18 cellular contexts compared by ENCODE assay signal in genomic region chr21:44957047-44957831, GRCh38. TPM values are rescaled to one million over a fixed set of nuclear protein-coding genes. Genes with fewer than 3 reads are reported as not detected.
A peak's percentile ranks its signal among the peaks of the same experiment; 100 is the strongest.
DNase-seq lines count a peak whose midpoint lies in the region; ATAC-seq and TF ChIP-seq lines count a peak whose summit lies in the region.
"Had no signal": no experiment of that assay in that cellular context is flagged by ENCODE, and none has a peak within 500 bp of the region (broad histone marks: within the 10 kb centered on the region; RNA-seq: fewer than 3 reads in every experiment).

No MANE protein-coding gene starts in this region.

- H4K5ac ChIP-seq in IMR-90 (ENCODE audit: low read depth, low read length), result no peak overlapping the region

- intact Hi-C loops in IMR-90 (cut with micrococcal nuclease) (no loop called here), right cardiac atrium (cut with DNase I) (loop anchor here in 1 of 4 donors (10.0 kb wide), 1 partner anchor 58 kb away; no protein-coding TSS in a partner anchor), stomach (cut with DNase I; ENCODE audit: low total_unique reads) (no loop called here), Caco-2 (cut with micrococcal nuclease; ENCODE audit: unreplicated experiment) (no loop called here)

- CTCF ChIA-PET in IMR-90 (lab: Yijun Ruan, JAX) (interaction anchor here (1.1 kb wide), 1 partner anchor 171 kb away, joined by 3 read pairs; no protein-coding TSS in a partner anchor), Caco-2 (lab: Charles Lee) (interaction anchor here (0.6 kb wide), 1 partner anchor 247 kb away, joined by 7 read pairs; no protein-coding TSS in a partner anchor)

- H3K9me3 Mint-ChIP-seq in brain, result no peaks in the 10 kb centered on the region
- no peaks in the 10 kb centered on the region for H3K9me3 Mint-ChIP-seq in Caco-2 (ENCODE audit: unreplicated experiment)

- H3K4me3 ChIP-seq in IMR-90 (ENCODE audit: insufficient read depth, low read depth, low read length), result no peak overlapping the region
- no peak overlapping the region for H3K4me3 ChIP-seq in right cardiac atrium (ENCODE audit: low read length)
- H3K4me3 ChIP-seq in stomach, result no peak overlapping the region
- H3K4me3 ChIP-seq in Caco-2 (ENCODE audit: low read depth, low read length), result no peak overlapping the region
- H3K4me3 ChIP-seq: mucosa of descending colon, ovary had no signal

- H4K8ac ChIP-seq in IMR-90 (ENCODE audit: low read depth in 2 of 2, low read length in 2 of 2), result no peak overlapping the region

- POLR2A ChIA-PET in IMR-90 (lab: Charles Lee; ENCODE audit: unreplicated experiment) (no interaction called here), Caco-2 (lab: Charles Lee) (no interaction called here)

- no peak overlapping the region for H2BK20ac ChIP-seq in IMR-90 (ENCODE audit: low read depth, low read length)

- peaks cover 10% of the 10 kb centered on the region for H4K20me1 ChIP-seq in IMR-90 (ENCODE audit: insufficient read depth, low read length)

- no peak overlapping the region for H2AK9ac ChIP-seq in IMR-90 (replicated peaks; ENCODE audit: low read depth, low read length, poor library complexity)

- H3K4ac ChIP-seq in IMR-90 (ENCODE audit: low read depth, low read length), result peak overlapping the region; percentile 24

- H2AFZ ChIP-seq in IMR-90 (replicated peaks; ENCODE audit: low read length, poor library complexity), result no peak overlapping the region

- in situ Hi-C loops in IMR-90 (cut with MboI; ENCODE audit: low sequenced_read_pairs), result no loop called here

- TF ChIP-seq EP300 in stomach (IDR thresholded peaks at IDR 0.05), result no peak

- 0 out of 2 replicates have a peak overlapping the region, but pooled peaks have one; percentile 19 for H2BK120ac ChIP-seq in IMR-90 (ENCODE audit: low read depth, low read length)

- H3K56ac ChIP-seq in IMR-90 (ENCODE audit: extremely low read depth, insufficient read depth, low read length), result no peak overlapping the region

- no peaks in the 10 kb centered on the region for H3K9me3 ChIP-seq in IMR-90 (ENCODE audit: control insufficient read depth, insufficient read depth, low read length)
- no peaks in the 10 kb centered on the region for H3K9me3 ChIP-seq in right cardiac atrium (ENCODE audit: control insufficient read depth, low read length)
- no peaks in the 10 kb centered on the region for H3K9me3 ChIP-seq in stomach
- no peaks in the 10 kb centered on the region for H3K9me3 ChIP-seq in Caco-2
- H3K9me3 ChIP-seq: mucosa of descending colon, ovary had no signal

- H3K4me2 ChIP-seq in IMR-90 (ENCODE audit: low read depth, low read length), result no peak overlapping the region

- dilution Hi-C loops in IMR-90 (cut with HindIII; ENCODE audit: low sequenced_read_pairs, unreplicated experiment), result no loop called here

- peaks cover 29 to 75% of the 10 kb centered on the region in 2 experiments for H3K79me1 ChIP-seq in IMR-90 (ENCODE audit: low read depth in 1 of 2, low read length in 2 of 2)

- no peak for TF ChIP-seq CTCF in IMR-90 (conservative IDR thresholded peaks at IDR 0.05; ENCODE audit: low read depth, low read length)
- no peak for TF ChIP-seq CTCF in brain (conservative IDR thresholded peaks at IDR 0.05)
- no peak for TF ChIP-seq CTCF in stomach (IDR thresholded peaks at IDR 0.05)
- TF ChIP-seq CTCF in Caco-2 (IDR thresholded peaks at IDR 0.05; ENCODE audit: insufficient read depth in 1 of 2, low read depth in 1 of 2, low read length in 1 of 2, severe bottlenecking in 1 of 2, unreplicated experiment in 1 of 2), result no peak

- no peak for TF ChIP-seq RAD21 in IMR-90 (IDR thresholded peaks at IDR 0.05; ENCODE audit: low read length)

- H3K36me3 ChIP-seq in IMR-90 (ENCODE audit: control insufficient read depth, insufficient read depth, low read length) (peaks cover 34% of the 10 kb centered on the region), stomach (peaks cover 9 to 79% (median 63%) of the 10 kb centered on the region in 4 donors), Caco-2 (ENCODE audit: control insufficient read depth, insufficient read depth, low read length) (no peaks in the 10 kb centered on the region; the same call in 1 of the 2 replicates)
- H3K36me3 ChIP-seq: ovary had no signal

- H3K27me3 Mint-ChIP-seq in brain, result peaks cover 8% of the 10 kb centered on the region
- H3K27me3 Mint-ChIP-seq in Caco-2 (ENCODE audit: insufficient read depth, unreplicated experiment), result no peaks in the 10 kb centered on the region

- H3K9ac ChIP-seq in IMR-90 (ENCODE audit: low read depth, low read length), result no peak overlapping the region

- no peak for DNase-seq in IMR-90
- DNase-seq in right cardiac atrium, result peak in 2 of 3 donors; percentile 40 to 45
- DNase-seq in stomach, result no peak
- DNase-seq in NCI-H2081 (lab: John Stamatoyannopoulos, UW), result no peak
- DNase-seq in SKM-1 treated with dmso at 0.1 percent for 144 hours (lab: John Stamatoyannopoulos, UW; ENCODE audit: unreplicated experiment), result no peak
- DNase-seq in Caco-2, result no peak
- no peak for DNase-seq in T-helper 2 cell
- DNase-seq: activated CD4-positive, CD25-positive, alpha-beta regulatory T cell treated with anti-CD3 and anti-CD28 coated beads, Interleukin-2, amount 50 U/mL, for 72 hours; activated effector memory CD4-positive, alpha-beta T cell treated with anti-CD3 and anti-CD28 coated beads, Interleukin-2, amount 50 U/mL, for 16 hours; AML-193; foreskin fibroblast; left colon; NCI-H1105; NCI-H2107; NCI-H510A treated with DMSO at 0.1 percent for 48 hours; ovary had no signal

- no peak overlapping the region for H2BK5ac ChIP-seq in IMR-90 (ENCODE audit: low read depth, low read length, poor library complexity, severe bottlenecking)

- no peak overlapping the region for H3K18ac ChIP-seq in IMR-90 (ENCODE audit: low read depth, low read length)

- WGBS in IMR-90 (ENCODE audit: extremely low coverage in 2 of 2, insufficient read length in 1 of 2), 2 experiments, result 100% methylated on average over 10 of the region's 22 CpGs; no CpG with 5 or more reads in 1 of the 2 experiments
- WGBS in right cardiac atrium, result 91% methylated on average over 22 of the region's 22 CpGs
- 93 to 94% (median 93%) methylated on average over 12 to 22 of the region's 22 CpGs for WGBS in stomach, 5 donors

- H3K27me3 ChIP-seq in IMR-90 (ENCODE audit: control insufficient read depth, insufficient read depth, low read length), result no peaks in the 10 kb centered on the region
- H3K27me3 ChIP-seq in right cardiac atrium (ENCODE audit: control insufficient read depth, insufficient read depth), result no peaks in the 10 kb centered on the region
- no peaks in the 10 kb centered on the region for H3K27me3 ChIP-seq in stomach
- no peaks in the 10 kb centered on the region for H3K27me3 ChIP-seq in Caco-2 (replicated peaks; ENCODE audit: control insufficient read depth, insufficient read depth, low read length)
- H3K27me3 ChIP-seq: ovary had no signal

- no peak for TF ChIP-seq POLR2A in IMR-90 (IDR thresholded peaks at IDR 0.05; ENCODE audit: low read depth, low read length)
- TF ChIP-seq POLR2A in stomach (IDR thresholded peaks at IDR 0.05), result no peak

- no peak overlapping the region for H3K23ac ChIP-seq in IMR-90 (ENCODE audit: low read depth, low read length)

- no peak overlapping the region for H3K14ac ChIP-seq in IMR-90 (replicated peaks; ENCODE audit: low read depth, low read length)

- H4K91ac ChIP-seq in IMR-90 (ENCODE audit: insufficient read depth, low read depth, low read length), result no peak overlapping the region; the same call in 1 of the 2 replicates

- ATAC-seq in IMR-90 (ENCODE audit: low read depth) (no peak), right cardiac atrium (no peak)
- ATAC-seq: left colon, mucosa of descending colon had no signal

- peaks cover 32% of the 10 kb centered on the region for H3K36me3 Mint-ChIP-seq in brain
- peaks cover 51% of the 10 kb centered on the region for H3K36me3 Mint-ChIP-seq in Caco-2 (ENCODE audit: insufficient read depth, unreplicated experiment)

- H2BK15ac ChIP-seq in IMR-90 (ENCODE audit: low read depth, low read length), result no peak overlapping the region

- H2AK5ac ChIP-seq in IMR-90 (ENCODE audit: low read depth, low read length), result peak overlapping the region; percentile 40

- H3K4me3 Mint-ChIP-seq in brain, result no peak overlapping the region
- H3K4me3 Mint-ChIP-seq in Caco-2 (ENCODE audit: unreplicated experiment), result no peak overlapping the region

- no peak overlapping the region for H3K27ac ChIP-seq in IMR-90 (ENCODE audit: insufficient read depth, low read length)
- H3K27ac ChIP-seq in right cardiac atrium (ENCODE audit: low read length), result no peak overlapping the region
- peak overlapping the region in 4 of 5 donors; percentile 68 to 83 (median 72) for H3K27ac ChIP-seq in stomach

- H3K4me1 Mint-ChIP-seq in brain (peaks cover 47% of the 10 kb centered on the region), Caco-2 (ENCODE audit: low read depth, unreplicated experiment) (no peaks in the 10 kb centered on the region)

- H3K4me1 ChIP-seq in IMR-90 (ENCODE audit: control insufficient read depth, insufficient read depth, low read length) (peaks cover 20% of the 10 kb centered on the region), right cardiac atrium (ENCODE audit: control insufficient read depth, insufficient read depth, low read length) (peaks cover 18% of the 10 kb centered on the region), stomach (peaks cover 17 to 58% (median 38%) of the 10 kb centered on the region in 4 donors), Caco-2 (no peaks in the 10 kb centered on the region)

- H3K27ac Mint-ChIP-seq in brain (peak overlapping the region in 4 of 5 experiments; percentile 23 to 97 (median 71)), Caco-2 (ENCODE audit: unreplicated experiment) (no peak overlapping the region)

- BruUV-seq in IMR-90 (replicated peaks; lab: Mats Ljungman, UMichigan) (no TSS peak), Caco-2 (replicated peaks; lab: Mats Ljungman, UMichigan) (no TSS peak)

- H3K9me1 ChIP-seq in IMR-90 (ENCODE audit: insufficient read depth, low read length), result peaks cover 11% of the 10 kb centered on the region; the same call in 1 of the 2 replicates

RNA-seq across cellular contexts. Expression of gene SLX9, which starts 17.4 kb away (rescaled TPM):
- total RNA-seq in IMR-90 (2012; rRNA removed), result 10.4 and 17.5 TPM in 2 replicates
- polyA plus RNA-seq in IMR-90 (2012; rRNA removed), result 21.7 and 27.4 TPM in 2 replicates
- polyA plus RNA-seq in IMR-90 (2012; cell fraction: cytosol; rRNA removed), result 29.5 and 45.6 TPM in 2 replicates
- 26.6 and 28.5 TPM in 2 replicates for polyA plus RNA-seq in IMR-90 (2012; cell fraction: nucleus; rRNA removed; ENCODE audit: low replicate concordance)
- 33.7 TPM for polyA plus RNA-seq in brain (ENCODE audit: insufficient read depth, low read depth, low replicate concordance)
- 10 to 100 TPM; 19.2 to 26.5 (median 24.1) TPM for total RNA-seq in right cardiac atrium
- 25.1 TPM for polyA plus RNA-seq in right cardiac atrium
- total RNA-seq in stomach, result 10 to 100 TPM in 3 of 5 donors, 1 to 10 TPM in 2; 5.4 to 83.4 (median 13.4) TPM
- polyA plus RNA-seq in stomach, result 10 to 100 TPM; 19.9 to 37.0 (median 24.4) TPM
- total RNA-seq in Caco-2 (2022), result 54.0 and 62.1 TPM in 2 replicates

RNA-seq across cellular contexts. Expression of gene ITGB2, which starts 36.5 kb away (rescaled TPM):
- total RNA-seq in IMR-90 (2012; rRNA removed), result not detected in 2 replicates
- polyA plus RNA-seq in IMR-90 (2012; rRNA removed), result 0.14 TPM in 1 of 2 replicates, not detected in the other
- 0.06 and 0.15 TPM in 2 replicates for polyA plus RNA-seq in IMR-90 (2012; cell fraction: cytosol; rRNA removed)
- polyA plus RNA-seq in IMR-90 (2012; cell fraction: nucleus; rRNA removed; ENCODE audit: low replicate concordance), result 0.07 TPM in 1 of 2 replicates, not detected in the other
- 11.3 TPM for polyA plus RNA-seq in brain (ENCODE audit: insufficient read depth, low read depth, low replicate concordance)
- 10 to 100 TPM; 19.1 to 46.5 (median 33.7) TPM for total RNA-seq in right cardiac atrium
- polyA plus RNA-seq in right cardiac atrium, result 11.9 TPM
- 10 to 100 TPM in 3 of 5 donors, 1 to 10 TPM in 2; 3.5 to 72.2 (median 14.2) TPM for total RNA-seq in stomach
- polyA plus RNA-seq in stomach, result 10 to 100 TPM in 2 of 3 donors, 1 to 10 TPM in 1; 6.7 to 25.3 (median 24.1) TPM
- total RNA-seq in Caco-2 (2022), result 0.48 and 1.1 TPM in 2 replicates

Comparison
In these comparisons a context has a peak if more than half of its experiments do, and no peak if none do; other contexts are left out.
1. DNase-seq: peak in right cardiac atrium (2 of 3); none in IMR-90 (single experiment), stomach (single experiment), NCI-H2081 (0 of 2), SKM-1 treated with dmso at 0.1 percent for 144 hours (single experiment), Caco-2 (0 of 2) and T-helper 2 cell (0 of 5).
2. H3K27ac ChIP-seq: peak in stomach (4 of 5); none in IMR-90 (single experiment) and right cardiac atrium (single experiment).